ENCODE assay signal across 20 cellular contexts in genomic region chr1:172845865-172846264, GRCh38.
DNase-seq lines count a peak whose midpoint lies in the region; ATAC-seq and TF ChIP-seq lines count a peak whose summit lies in the region.
"Had no signal": no experiment of that assay in that cellular context is flagged by ENCODE, and none has a peak within 500 bp of the region (broad histone marks: within the 10 kb centered on the region; RNA-seq: fewer than 3 reads in every experiment).

No MANE protein-coding gene starts in this region.

- H3K9me3 ChIP-seq in Loucy (ENCODE audit: insufficient read depth, low read depth, low read length) (no peaks in the 10 kb centered on the region), smooth muscle cell (replicated peaks; ENCODE audit: low read depth) (no peaks in the 10 kb centered on the region)
- H3K9me3 ChIP-seq: A549, Caco-2, SJCRH30 had no signal

- CTCF ChIA-PET in activated naive CD4-positive, alpha-beta T cell treated with anti-CD3 and anti-CD28 coated beads, Interleukin-2, amount 10 ng/mL, durations not matched to agents 7 days and 5 days (lab: Charles Lee), result interaction anchor here (0.6 to 0.8 kb wide), 2 partner anchors 334 to 356 kb away, joined by 3 read pairs; no protein-coding TSS in a partner anchor

- H3K4me2 ChIP-seq in Loucy (ENCODE audit: low read depth, low read length, poor library complexity, severe bottlenecking) (peak overlapping the region; percentile 48), smooth muscle cell (peak overlapping the region; percentile 5)
- H3K4me2 ChIP-seq: A549 had no signal

- H3F3A ChIP-seq in Loucy (ENCODE audit: low read depth) (no peaks in the 10 kb centered on the region), smooth muscle cell (ENCODE audit: low read depth) (no peaks in the 10 kb centered on the region)

- H3K9ac ChIP-seq in Loucy (ENCODE audit: low read depth, low read length, poor library complexity, severe bottlenecking), result no peak overlapping the region
- no peak overlapping the region for H3K9ac ChIP-seq in smooth muscle cell (ENCODE audit: low read depth)

- H4K20me1 ChIP-seq in Loucy (ENCODE audit: insufficient read depth, low read length, poor library complexity, severe bottlenecking) (no peaks in the 10 kb centered on the region), smooth muscle cell (ENCODE audit: low read depth) (no peaks in the 10 kb centered on the region)

- H3K27me3 Mint-ChIP-seq in activated naive CD4-positive, alpha-beta T cell treated with anti-CD3 and anti-CD28 coated beads, Interleukin-2, amount 10 ng/mL, durations not matched to agents 7 days and 5 days, result peaks cover 38% of the 10 kb centered on the region
- H3K27me3 Mint-ChIP-seq in activated naive CD8-positive, alpha-beta T cell treated with anti-CD3 and anti-CD28 coated beads, Interleukin-2, amount 50 U/mL, for 24 hours, result peaks cover 17% of the 10 kb centered on the region

- H3K27ac ChIP-seq in smooth muscle cell (ENCODE audit: low read depth), result peak overlapping the region; percentile 30
- H3K27ac ChIP-seq: A549, C4-2B, HL-60, RWPE1, SJCRH30 had no signal

- H3K27me3 ChIP-seq in Loucy (ENCODE audit: insufficient read depth, low read length, poor library complexity, severe bottlenecking) (no peaks in the 10 kb centered on the region), smooth muscle cell (ENCODE audit: low read depth) (no peaks in the 10 kb centered on the region)
- H3K27me3 ChIP-seq: SJCRH30 had no signal

- H3K4me1 ChIP-seq in Loucy (ENCODE audit: insufficient read depth, low read length, poor library complexity, severe bottlenecking) (peaks cover 17% of the 10 kb centered on the region), smooth muscle cell (ENCODE audit: low read depth) (peaks cover 3% of the 10 kb centered on the region)
- H3K4me1 ChIP-seq: A549, SJCRH30 had no signal

- H3K79me2 ChIP-seq in Loucy (ENCODE audit: insufficient read depth, low read length) (no peaks in the 10 kb centered on the region), smooth muscle cell (ENCODE audit: low read depth) (no peaks in the 10 kb centered on the region)

- no peaks in the 10 kb centered on the region for H3K9me2 ChIP-seq in Loucy (replicated peaks; ENCODE audit: low read depth, low read length)

- H3K9me3 Mint-ChIP-seq in activated naive CD4-positive, alpha-beta T cell treated with anti-CD3 and anti-CD28 coated beads, Interleukin-2, amount 10 ng/mL, durations not matched to agents 7 days and 5 days, result no peaks in the 10 kb centered on the region
- peaks cover 6% of the 10 kb centered on the region for H3K9me3 Mint-ChIP-seq in activated naive CD8-positive, alpha-beta T cell treated with anti-CD3 and anti-CD28 coated beads, Interleukin-2, amount 50 U/mL, for 24 hours
- H3K9me3 Mint-ChIP-seq: H9 had no signal

- H3K4me3 ChIP-seq in Loucy (ENCODE audit: low read length, poor library complexity, severe bottlenecking), result no peak overlapping the region
- no peak overlapping the region for H3K4me3 ChIP-seq in smooth muscle cell
- H3K4me3 ChIP-seq: A549, SJCRH30 had no signal

- H3K27ac Mint-ChIP-seq in activated naive CD4-positive, alpha-beta T cell treated with anti-CD3 and anti-CD28 coated beads, Interleukin-2, amount 10 ng/mL, durations not matched to agents 7 days and 5 days, result peak overlapping the region; percentile 5
- H3K27ac Mint-ChIP-seq in activated naive CD8-positive, alpha-beta T cell treated with anti-CD3 and anti-CD28 coated beads, Interleukin-2, amount 50 U/mL, for 24 hours, result peak overlapping the region; percentile 5

- no peak overlapping the region for H3K4me3 Mint-ChIP-seq in activated naive CD4-positive, alpha-beta T cell treated with anti-CD3 and anti-CD28 coated beads, Interleukin-2, amount 10 ng/mL, durations not matched to agents 7 days and 5 days
- H3K4me3 Mint-ChIP-seq in activated naive CD8-positive, alpha-beta T cell treated with anti-CD3 and anti-CD28 coated beads, Interleukin-2, amount 50 U/mL, for 24 hours, result no peak overlapping the region
- H3K4me3 Mint-ChIP-seq: H9 had no signal

- no peak for DNase-seq in activated naive CD4-positive, alpha-beta T cell treated with anti-CD3 and anti-CD28 coated beads, Interleukin-2, amount 10 ng/mL, durations not matched to agents 7 days and 5 days
- DNase-seq in activated naive CD4-positive, alpha-beta T cell treated with Interleukin-2 at 50 U/mL for 16 hours, result no peak
- no peak for DNase-seq in activated naive CD8-positive, alpha-beta T cell treated with anti-CD3 and anti-CD28 coated beads, Interleukin-2, amount 50 U/mL, for 24 hours
- no peak for DNase-seq in smooth muscle cell (lab: John Stamatoyannopoulos, UW; ENCODE audit: unreplicated experiment)
- DNase-seq: Caco-2, EL, H9, NCI-H1436 treated with DMSO at 0.1 percent for 48 hours, NCI-H2029 treated with DMSO at 0.1 percent for 48 hours, NCI-H2171 treated with DMSO at 0.1 percent for 48 hours, NCI-H446 treated with DMSO at 0.1 percent for 48 hours, SJCRH30 had no signal

- no peak for TF ChIP-seq CTCF in Loucy (conservative IDR thresholded peaks at IDR 0.05; ENCODE audit: low read length)
- TF ChIP-seq CTCF in smooth muscle cell (IDR thresholded peaks at IDR 0.05; ENCODE audit: borderline replicate concordance, insufficient read depth, poor library complexity, severe bottlenecking), result no peak

- no peaks in the 10 kb centered on the region for H3K36me3 Mint-ChIP-seq in activated naive CD4-positive, alpha-beta T cell treated with anti-CD3 and anti-CD28 coated beads, Interleukin-2, amount 10 ng/mL, durations not matched to agents 7 days and 5 days
- no peaks in the 10 kb centered on the region for H3K36me3 Mint-ChIP-seq in activated naive CD8-positive, alpha-beta T cell treated with anti-CD3 and anti-CD28 coated beads, Interleukin-2, amount 50 U/mL, for 24 hours (ENCODE audit: low read depth)

- ATAC-seq in activated naive CD8-positive, alpha-beta T cell treated with anti-CD3 and anti-CD28 coated beads, Interleukin-2, amount 50 U/mL, for 24 hours, result no peak
- no peak for ATAC-seq in GM21723 (IDR thresholded peaks at IDR 0.05; ENCODE audit: unreplicated experiment)
- ATAC-seq in HG02852 (IDR thresholded peaks at IDR 0.05; ENCODE audit: unreplicated experiment), result no peak
- ATAC-seq in HG03460 (IDR thresholded peaks at IDR 0.05; ENCODE audit: unreplicated experiment), result no peak
- ATAC-seq: A549 had no signal

- peak overlapping the region; percentile 37; the same call in 1 of the 2 replicates for H2AFZ ChIP-seq in Loucy (ENCODE audit: low read length)
- no peak overlapping the region for H2AFZ ChIP-seq in smooth muscle cell (ENCODE audit: low read depth)

- peaks cover 17% of the 10 kb centered on the region for H3K4me1 Mint-ChIP-seq in activated naive CD4-positive, alpha-beta T cell treated with anti-CD3 and anti-CD28 coated beads, Interleukin-2, amount 10 ng/mL, durations not matched to agents 7 days and 5 days
- H3K4me1 Mint-ChIP-seq in activated naive CD8-positive, alpha-beta T cell treated with anti-CD3 and anti-CD28 coated beads, Interleukin-2, amount 50 U/mL, for 24 hours, result peaks cover 24% of the 10 kb centered on the region

- WGBS in smooth muscle cell (ENCODE audit: low lambda C conversion rate), result 82% methylated on average over 2 of the region's 2 CpGs

- H3K36me3 ChIP-seq in Loucy (ENCODE audit: insufficient read depth, low read length) (no peaks in the 10 kb centered on the region), smooth muscle cell (ENCODE audit: low read depth) (no peaks in the 10 kb centered on the region)
- H3K36me3 ChIP-seq: SJCRH30 had no signal
